2 cellular contexts compared by ENCODE assay signal in genomic region chr17:76481091-76481655, GRCh38.
TF ChIP-seq lines count a peak whose summit lies in the region.

No MANE protein-coding gene starts in this region.

TF ChIP-seq in K562, 482 proteins besides CTCF, POLR2A, EP300 and RAD21:
- TF ChIP-seq TFE3 (CRISPR knock-in tag; IDR thresholded peaks at IDR 0.05) (0 out of 2 replicates have a peak, but pooled peaks have one; percentile 16), YBX1 (IDR thresholded peaks at IDR 0.05) (no peak)
TF ChIP-seq in K562: peak in this region for 1.

TF ChIP-seq in GM23338, 12 proteins besides CTCF, POLR2A, EP300 and RAD21:
- TF ChIP-seq REST (IDR thresholded peaks at IDR 0.05; ENCODE audit: unreplicated experiment): no peak
- TF ChIP-seq EZH2 (IDR thresholded peaks at IDR 0.05; ENCODE audit: low read depth, unreplicated experiment): no peak
- no peak for TF ChIP-seq NANOG (IDR thresholded peaks at IDR 0.05; ENCODE audit: borderline replicate concordance)
- no peak for TF ChIP-seq ZNF462 (CRISPR knock-in tag; IDR thresholded peaks at IDR 0.05)
- TF ChIP-seq JUNB (IDR thresholded peaks at IDR 0.05; ENCODE audit: unreplicated experiment): no peak
- TF ChIP-seq EZH2phosphoT487 (IDR thresholded peaks at IDR 0.05; ENCODE audit: unreplicated experiment): no peak
- no peak for TF ChIP-seq ETS1 (IDR thresholded peaks at IDR 0.05)
- no peak for TF ChIP-seq CREB1 (CRISPR knock-in tag; IDR thresholded peaks at IDR 0.05; ENCODE audit: low read depth)
- no peak for TF ChIP-seq ZNF331 (CRISPR knock-in tag; IDR thresholded peaks at IDR 0.05; ENCODE audit: low read depth)
- no peak for TF ChIP-seq POLR2AphosphoS5 (IDR thresholded peaks at IDR 0.05; ENCODE audit: low read depth)
- TF ChIP-seq STAT1 (IDR thresholded peaks at IDR 0.05; ENCODE audit: unreplicated experiment): no peak
- TF ChIP-seq ZNF114 (CRISPR knock-in tag; IDR thresholded peaks at IDR 0.05): no peak
